ENCODE assay signal across 35 cellular contexts in genomic region chr14:64248689-64249088, GRCh38. TPM values are rescaled to one million over a fixed set of nuclear protein-coding genes. Genes with fewer than 3 reads are reported as not detected.
"Had no signal": no experiment of that assay in that cellular context is flagged by ENCODE, and none has a peak within 500 bp of the region (broad histone marks: within the 10 kb centered on the region; RNA-seq: fewer than 3 reads in every experiment).

No MANE protein-coding gene starts in this region.

- H3K4me3 ChIP-seq: body of pancreas, breast epithelium, MG63, SJSA1 had no signal

- H3K36me3 ChIP-seq: breast epithelium, MG63, SJSA1 had no signal

- H3K36me3 Mint-ChIP-seq: activated naive CD8-positive, alpha-beta T cell treated with anti-CD3 and anti-CD28 coated beads, Interleukin-2, amount 10 ng/mL, durations not matched to agents 7 days and 5 days; WTC11 had no signal

- H3K27me3 ChIP-seq: body of pancreas, breast epithelium, MG63, SJSA1 had no signal

- H3K4me1 Mint-ChIP-seq: activated CD4-positive, alpha-beta T cell treated with anti-CD3 and anti-CD28 coated beads for 36 hours; activated CD4-positive, alpha-beta T cell treated with anti-CD3 and anti-CD28 coated beads, Interleukin-2, amount 10 ng/mL, durations not matched to agents 7 days and 5 days; activated naive CD4-positive, alpha-beta T cell treated with anti-CD3 and anti-CD28 coated beads, Interleukin-2, amount 50 U/mL, for 24 hours; activated naive CD8-positive, alpha-beta T cell treated with anti-CD3 and anti-CD28 coated beads, Interleukin-2, amount 10 ng/mL, durations not matched to agents 7 days and 5 days had no signal

- H3K4me3 Mint-ChIP-seq: activated CD4-positive, alpha-beta T cell treated with anti-CD3 and anti-CD28 coated beads for 36 hours; activated CD4-positive, alpha-beta T cell treated with anti-CD3 and anti-CD28 coated beads, Interleukin-2, amount 10 ng/mL, durations not matched to agents 7 days and 5 days; activated CD8-positive, alpha-beta T cell treated with anti-CD3 and anti-CD28 coated beads, Interleukin-2, amount 10 ng/mL, durations not matched to agents 7 days and 5 days; activated naive CD4-positive, alpha-beta T cell treated with anti-CD3 and anti-CD28 coated beads, Interleukin-2, amount 50 U/mL, for 24 hours; activated naive CD8-positive, alpha-beta T cell treated with anti-CD3 and anti-CD28 coated beads, Interleukin-2, amount 10 ng/mL, durations not matched to agents 7 days and 5 days; activated T-cell treated with anti-CD3 and anti-CD28 coated beads, Interleukin-2, amount 50 U/mL, for 24 hours; T-helper 1 cell treated with Interleukin-12 subunit alpha and Interleukin-12 subunit beta and Interleukin-4 antibody, amounts not matched to agents 30 μg/mL and 1 μg/mL, for 36 hours; T-helper 2 cell treated with Interferon-gamma antibody and Interleukin-4, amounts not matched to agents 5 μg/mL and 100 μg/mL, for 36 hours; WTC11 had no signal

- H3K9ac ChIP-seq: SK-N-SH had no signal

- H3K27ac Mint-ChIP-seq: activated CD4-positive, alpha-beta T cell treated with anti-CD3 and anti-CD28 coated beads for 36 hours; activated CD4-positive, alpha-beta T cell treated with anti-CD3 and anti-CD28 coated beads, Interleukin-2, amount 10 ng/mL, durations not matched to agents 7 days and 5 days; activated CD8-positive, alpha-beta T cell treated with anti-CD3 and anti-CD28 coated beads, Interleukin-2, amount 10 ng/mL, durations not matched to agents 7 days and 5 days; activated naive CD4-positive, alpha-beta T cell treated with anti-CD3 and anti-CD28 coated beads, Interleukin-2, amount 50 U/mL, for 24 hours; activated naive CD8-positive, alpha-beta T cell treated with anti-CD3 and anti-CD28 coated beads, Interleukin-2, amount 10 ng/mL, durations not matched to agents 7 days and 5 days; activated T-cell treated with anti-CD3 and anti-CD28 coated beads, Interleukin-2, amount 50 U/mL, for 24 hours; activated T-helper 2 cell treated with anti-CD3 and anti-CD28 coated beads, Interferon-gamma antibody, Interleukin-2, Interleukin-4, amounts not matched to agents 10 μg/mL and 5 μg/mL and 100 μg/mL, durations not matched to agents 14 hours and 24 hours and 36 hours; T-helper 1 cell treated with Interleukin-12 subunit alpha and Interleukin-12 subunit beta and Interleukin-4 antibody, amounts not matched to agents 30 μg/mL and 1 μg/mL, for 36 hours; T-helper 2 cell treated with Interferon-gamma antibody and Interleukin-4, amounts not matched to agents 5 μg/mL and 100 μg/mL, for 36 hours; WTC11 had no signal

- FAIRE-seq: astrocyte had no signal

- H3K27me3 Mint-ChIP-seq: activated CD4-positive, alpha-beta T cell treated with anti-CD3 and anti-CD28 coated beads, Interleukin-2, amount 10 ng/mL, durations not matched to agents 7 days and 5 days had no signal

- H3K9me3 Mint-ChIP-seq: activated CD4-positive, alpha-beta T cell treated with anti-CD3 and anti-CD28 coated beads, Interleukin-2, amount 10 ng/mL, durations not matched to agents 7 days and 5 days; activated naive CD4-positive, alpha-beta T cell treated with anti-CD3 and anti-CD28 coated beads, Interleukin-2, amount 50 U/mL, for 24 hours; activated naive CD8-positive, alpha-beta T cell treated with anti-CD3 and anti-CD28 coated beads, Interleukin-2, amount 10 ng/mL, durations not matched to agents 7 days and 5 days; activated T-cell treated with anti-CD3 and anti-CD28 coated beads, Interleukin-2, amount 50 U/mL, for 24 hours; activated T-helper 2 cell treated with anti-CD3 and anti-CD28 coated beads, Interferon-gamma antibody, Interleukin-2, Interleukin-4, amounts not matched to agents 10 μg/mL and 5 μg/mL and 100 μg/mL, durations not matched to agents 14 hours and 24 hours and 36 hours; T-helper 1 cell treated with Interleukin-12 subunit alpha and Interleukin-12 subunit beta and Interleukin-4 antibody, amounts not matched to agents 30 μg/mL and 1 μg/mL, for 36 hours; T-helper 2 cell treated with Interferon-gamma antibody and Interleukin-4, amounts not matched to agents 5 μg/mL and 100 μg/mL, for 36 hours had no signal

- H3K27ac ChIP-seq: breast epithelium, SJSA1 had no signal

- H3K9me3 ChIP-seq: body of pancreas, breast epithelium, MG63, SJSA1, SK-N-SH had no signal

- ATAC-seq: activated CD4-positive, alpha-beta T cell treated with anti-CD3 and anti-CD28 coated beads for 36 hours; activated CD4-positive, CD25-positive, alpha-beta regulatory T cell treated with anti-CD3 and anti-CD28 coated beads, Interleukin-2, amount 50 U/mL, for 24 hours; activated CD8-positive, alpha-beta T cell treated with anti-CD3 and anti-CD28 coated beads, Interleukin-2, amount 10 ng/mL, durations not matched to agents 7 days and 5 days; body of pancreas; Panc1; WTC11 had no signal

- H3K4me2 ChIP-seq: SK-N-SH had no signal

- DNase-seq: activated CD4-positive, alpha-beta T cell treated with anti-CD3 and anti-CD28 coated beads for 36 hours; activated CD4-positive, alpha-beta T cell treated with anti-CD3 and anti-CD28 coated beads, Interleukin-2, amount 10 ng/mL, durations not matched to agents 7 days and 5 days; activated CD4-positive, alpha-beta T cell treated with anti-CD3 and anti-CD28 coated beads, Interleukin-2, amount 50 U/mL, for 48 hours; activated CD8-positive, alpha-beta T cell treated with anti-CD3 and anti-CD28 coated beads, Interleukin-2, amount 10 ng/mL, durations not matched to agents 7 days and 5 days; activated gamma-delta T cell; activated naive CD4-positive, alpha-beta T cell treated with Interleukin-2 at 50 U/mL for 16 hours; activated naive CD8-positive, alpha-beta T cell treated with anti-CD3 and anti-CD28 coated beads, Interleukin-2, amount 10 ng/mL, durations not matched to agents 7 days and 5 days; activated T-cell treated with anti-CD3 and anti-CD28 coated beads, Interleukin-2, amount 50 U/mL, for 24 hours; Kasumi-1; KG1; MG63; NCI-H1048; NCI-H1105 treated with DMSO at 0.1 percent for 48 hours; NCI-H1436; NCI-H1694; NCI-H1930; NCI-H2081 treated with DMSO at 0.1 percent for 48 hours; NCI-H226; NCI-H446 treated with DMSO at 0.1 percent for 48 hours; NCI-H524; NCI-H69; NCI-H82; SHP77 treated with DMSO at 0.1 percent for 48 hours; SK-N-SH had no signal

- H3K4me1 ChIP-seq: breast epithelium had no signal

RNA-seq across cellular contexts. Expression of gene ESR2, which starts 45.5 kb away (rescaled TPM):
- total RNA-seq: activated CD4-positive, alpha-beta T cell treated with anti-CD3 and anti-CD28 coated beads, Interleukin-2, amount 10 ng/mL, durations not matched to agents 7 days and 5 days; body of pancreas had no signal
